13 cellular contexts compared by ENCODE assay signal in genomic region chr11:128336203-128336602, GRCh38.
DNase-seq lines count a peak whose midpoint lies in the region; ATAC-seq and TF ChIP-seq lines count a peak whose summit lies in the region.
"Had no signal": no experiment of that assay in that cellular context is flagged by ENCODE, and none has a peak within 500 bp of the region (broad histone marks: within the 10 kb centered on the region; RNA-seq: fewer than 3 reads in every experiment).

No MANE protein-coding gene starts in this region.

- H3K27ac ChIP-seq in HCT116 (ENCODE audit: low read depth, low read length) (no peak overlapping the region), adrenal gland (peak overlapping the region in 1 of 5 donors; percentile 70)
- H3K27ac ChIP-seq: ascending aorta, HL-60, testis had no signal

- no peak overlapping the region for H2AFZ ChIP-seq in HCT116 (ENCODE audit: low read depth, low read length, poor library complexity, severe bottlenecking)

- WGBS in adrenal gland, 4 donors = 45 to 56% (median 48%) methylated on average over 5 to 6 of the region's 6 CpGs

- no peak for TF ChIP-seq POLR2A in HCT116 (IDR thresholded peaks at IDR 0.05; ENCODE audit: borderline replicate concordance, extremely low read depth, insufficient read depth, insufficient read length)
- no peak for TF ChIP-seq POLR2A in adrenal gland (IDR thresholded peaks at IDR 0.05)
- no peak for TF ChIP-seq POLR2A in erythroblast (IDR thresholded peaks at IDR 0.05; ENCODE audit: low read length)

- no TSS peak for BruUV-seq in HCT116 (replicated peaks; lab: Mats Ljungman, UMichigan)

- H3K9ac ChIP-seq in HCT116 (ENCODE audit: low read length) = no peak overlapping the region

- no peak overlapping the region for H3K4me2 ChIP-seq in HCT116 (ENCODE audit: low read length)

- H3K79me2 ChIP-seq in HCT116 (ENCODE audit: insufficient read depth, low read length) = no peaks in the 10 kb centered on the region

- H3K9me2 ChIP-seq in HCT116 (ENCODE audit: insufficient read depth) = no peaks in the 10 kb centered on the region

- H3K36me3 ChIP-seq in HCT116 (ENCODE audit: control insufficient read depth in 1 of 2, insufficient read depth in 2 of 2, low read length in 2 of 2) (no peaks in the 10 kb centered on the region), adrenal gland (replicated peaks in 1 of 2) (no peaks in the 10 kb centered on the region), kidney epithelial cell (ENCODE audit: control insufficient read depth, insufficient read depth, low read length) (no peaks in the 10 kb centered on the region)
- H3K36me3 ChIP-seq: ascending aorta had no signal

- H3K4me1 ChIP-seq in HCT116 (ENCODE audit: control insufficient read depth in 1 of 2, insufficient read depth in 2 of 2, low read length in 2 of 2) = peaks cover 0 to 7% of the 10 kb centered on the region in 2 experiments; a peak in 2 of 4 replicates
- H3K4me1 ChIP-seq in adrenal gland (replicated peaks in 1 of 2) = peaks cover 0 to 4% of the 10 kb centered on the region in 2 donors
- H3K4me1 ChIP-seq: ascending aorta, testis had no signal

- peak overlapping the region; percentile 3 for H3K27ac Mint-ChIP-seq in stimulated activated memory B cell treated with anti-CD40 and anti-IgM and Interleukin-4, amounts not matched to agents 10 μg/mL and 1 μg/mL and 100 μg/mL, for 72 hours

- DNase-seq in HCT116 (ENCODE audit: low read depth, low spot score) = no peak
- DNase-seq in adrenal gland = peak; percentile 35 to 89 (median 76)
- DNase-seq in kidney epithelial cell (ENCODE audit: low read depth) = peak; percentile 61
- DNase-seq in stimulated activated CD4-positive, alpha-beta T cell treated with anti-CD3 and anti-CD28 coated beads, Interleukin-4, amount 100 ng/mL, for 1 hour = no peak
- no peak for DNase-seq in erythroblast (lab: John Stamatoyannopoulos, UW)
- DNase-seq in hippocampal formation (lab: John Stamatoyannopoulos, UW) = no peak
- DNase-seq: NCI-H748 treated with DMSO at 0.1 percent for 48 hours, testis had no signal

- CTCF ChIA-PET in HCT116 (lab: Charles Lee) = interaction anchor here (1.0 kb wide), 1 partner anchor 13 kb away, joined by 3 read pairs; no protein-coding TSS in a partner anchor

- no peak for TF ChIP-seq CTCF in HCT116 (IDR thresholded peaks at IDR 0.05 in 2 of 3, conservative IDR thresholded peaks at IDR 0.05 in 1 of 3; ENCODE audit: borderline replicate concordance in 1 of 3, insufficient read depth in 1 of 3, low read depth in 2 of 3, low read length in 2 of 3)
- no peak for TF ChIP-seq CTCF in adrenal gland (IDR thresholded peaks at IDR 0.05)
- no peak for TF ChIP-seq CTCF in kidney epithelial cell (IDR thresholded peaks at IDR 0.05; ENCODE audit: insufficient read depth, low read length, poor library complexity, severe bottlenecking)

- RAD21 ChIA-PET in HCT116 (lab: Charles Lee; ENCODE audit: low non-redundant PET in 1 of 2, low total read pairs in 2 of 2, uncharacterized antibody in 2 of 2, unreplicated experiment in 2 of 2) = no interaction called here

- H3K9me3 ChIP-seq in HCT116 (ENCODE audit: control insufficient read depth in 1 of 2, insufficient read depth in 1 of 2, low read depth in 1 of 2, low read length in 2 of 2) = no peaks in the 10 kb centered on the region
- H3K9me3 ChIP-seq in adrenal gland (replicated peaks in 1 of 3) = no peaks in the 10 kb centered on the region
- H3K9me3 ChIP-seq: ascending aorta, testis had no signal

- no peak overlapping the region for H3K4me3 ChIP-seq in HCT116 (replicated peaks in 1 of 2; ENCODE audit: low read depth in 1 of 2, low read length in 2 of 2)
- H3K4me3 ChIP-seq in adrenal gland = no peak overlapping the region
- no peak overlapping the region for H3K4me3 ChIP-seq in kidney epithelial cell (ENCODE audit: low read depth, low read length)
- H3K4me3 ChIP-seq: ascending aorta, skin epidermis, testis had no signal

- intact Hi-C loops in HCT116 (cut with micrococcal nuclease) (no loop called here), adrenal gland (cut with DNase I) (no loop called here)

- POLR2A ChIA-PET in HCT116 (lab: Charles Lee) = no interaction called here

- no peaks in the 10 kb centered on the region for H3K27me3 Mint-ChIP-seq in stimulated activated memory B cell treated with anti-CD40 and anti-IgM and Interleukin-4, amounts not matched to agents 10 μg/mL and 1 μg/mL and 100 μg/mL, for 72 hours

- H3K4me1 Mint-ChIP-seq in stimulated activated memory B cell treated with anti-CD40 and anti-IgM and Interleukin-4, amounts not matched to agents 10 μg/mL and 1 μg/mL and 100 μg/mL, for 72 hours = peaks cover 7% of the 10 kb centered on the region

- no peak overlapping the region for H3K4me3 Mint-ChIP-seq in stimulated activated memory B cell treated with anti-CD40 and anti-IgM and Interleukin-4, amounts not matched to agents 10 μg/mL and 1 μg/mL and 100 μg/mL, for 72 hours

- no peaks in the 10 kb centered on the region for H3K36me3 Mint-ChIP-seq in stimulated activated memory B cell treated with anti-CD40 and anti-IgM and Interleukin-4, amounts not matched to agents 10 μg/mL and 1 μg/mL and 100 μg/mL, for 72 hours

- H3K27me3 ChIP-seq in HCT116 (ENCODE audit: insufficient read depth, low read length) = peaks cover 73% of the 10 kb centered on the region
- H3K27me3 ChIP-seq in adrenal gland = no peaks in the 10 kb centered on the region
- no peaks in the 10 kb centered on the region for H3K27me3 ChIP-seq in kidney epithelial cell (ENCODE audit: control insufficient read depth, insufficient read depth, low read length)
- H3K27me3 ChIP-seq: ascending aorta, testis had no signal

- H4K20me1 ChIP-seq in HCT116 (ENCODE audit: insufficient read depth) = no peaks in the 10 kb centered on the region

- no peaks in the 10 kb centered on the region for H3K9me3 Mint-ChIP-seq in stimulated activated memory B cell treated with anti-CD40 and anti-IgM and Interleukin-4, amounts not matched to agents 10 μg/mL and 1 μg/mL and 100 μg/mL, for 72 hours

- no peak for TF ChIP-seq RAD21 in HCT116 (IDR thresholded peaks at IDR 0.05; ENCODE audit: low read depth)

- ATAC-seq in HCT116 (peak; percentile 89), GM18868 (IDR thresholded peaks at IDR 0.05; ENCODE audit: unreplicated experiment) (no peak)
- no peak for ATAC-seq in stimulated activated memory B cell treated with anti-CD40 and anti-IgM and Interleukin-4, amounts not matched to agents 10 μg/mL and 1 μg/mL and 100 μg/mL, for 72 hours

TF ChIP-seq in HCT116, 20 proteins besides CTCF, POLR2A, EP300 and RAD21 (continues in another document):
- TF ChIP-seq MAX (IDR thresholded peaks at IDR 0.05) (no peak), POLR2AphosphoS5 (IDR thresholded peaks at IDR 0.05; ENCODE audit: low read depth, low read length) (no peak), FOSL1 (IDR thresholded peaks at IDR 0.05; ENCODE audit: low read depth) (no peak), TCF7L2 (IDR thresholded peaks at IDR 0.05; ENCODE audit: borderline replicate concordance, extremely low read depth, insufficient read depth, insufficient read length) (no peak), SP1 (IDR thresholded peaks at IDR 0.05; ENCODE audit: low read depth) (no peak), EZH2 (IDR thresholded peaks at IDR 0.05) (no peak), YY1 (IDR thresholded peaks at IDR 0.05; ENCODE audit: extremely low read depth, insufficient replicate concordance, low read depth, low read length) (no peak), ELF1 (IDR thresholded peaks at IDR 0.05; ENCODE audit: borderline replicate concordance, low read depth) (no peak), ZBTB33 (IDR thresholded peaks at IDR 0.05; ENCODE audit: extremely low read depth, insufficient replicate concordance, low read length) (no peak), EZH2phosphoT487 (IDR thresholded peaks at IDR 0.05; ENCODE audit: borderline replicate concordance) (no peak), SIN3A (IDR thresholded peaks at IDR 0.05; ENCODE audit: low read depth) (no peak), SRF (IDR thresholded peaks at IDR 0.05; ENCODE audit: low read depth) (no peak), CBX3 (IDR thresholded peaks at IDR 0.05; ENCODE audit: low read depth) (no peak), CEBPB (IDR thresholded peaks at IDR 0.05; ENCODE audit: low read depth) (no peak), ZFX (IDR thresholded peaks at IDR 0.05) (no peak), JUND (IDR thresholded peaks at IDR 0.05) (no peak)

Comparison
In these comparisons a context has a peak if more than half of its experiments do, and no peak if none do; other contexts are left out.
1. DNase-seq: peak in adrenal gland (7 of 7) and kidney epithelial cell (single experiment); none in HCT116 (single experiment), stimulated activated CD4-positive, alpha-beta T cell treated with anti-CD3 and anti-CD28 coated beads, Interleukin-4, amount 100 ng/mL, for 1 hour (single experiment), erythroblast (0 of 2) and hippocampal formation (0 of 2).